Comparison of ENCODE assay signal across 8 cellular contexts in the genomic region with DNA sequence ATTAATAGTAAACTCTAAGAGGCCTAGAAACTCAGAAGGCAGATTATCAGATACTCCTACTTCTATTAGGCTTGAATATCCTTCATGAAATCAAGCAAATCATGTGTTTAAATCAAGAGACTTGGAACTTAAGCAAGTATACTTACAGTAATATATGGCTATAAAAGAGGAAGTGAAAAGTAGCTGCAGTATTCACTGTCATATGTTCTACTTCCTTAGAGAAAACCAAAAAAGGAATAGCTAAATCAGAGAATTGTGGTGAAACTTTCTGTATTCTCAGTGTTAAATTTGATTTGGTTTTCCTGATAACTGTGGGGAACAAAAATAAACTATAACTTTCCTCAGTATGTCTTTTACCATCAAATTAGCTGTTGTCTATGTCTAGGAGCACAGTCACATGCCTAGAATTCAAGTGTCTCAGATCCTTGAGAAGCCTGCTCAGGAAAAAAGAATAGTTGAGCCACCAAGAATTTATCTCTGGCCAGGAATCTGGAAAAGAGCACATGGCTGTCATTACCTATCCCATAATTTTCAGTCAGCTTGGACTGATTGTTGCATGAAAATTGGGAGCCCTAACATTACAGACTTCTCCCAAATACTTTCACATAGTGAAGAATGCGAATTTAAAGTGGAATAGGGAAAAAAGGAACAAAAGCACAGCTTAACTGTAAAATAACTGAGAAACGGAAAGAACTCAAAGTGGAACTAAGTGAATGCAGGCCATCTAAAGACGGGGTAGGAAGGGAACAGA. TPM values are rescaled to one million over a fixed set of nuclear protein-coding genes. Genes with fewer than 3 reads are reported as not detected.
DNase-seq lines count a peak whose midpoint lies in the region; ATAC-seq, FAIRE-seq and TF ChIP-seq lines count a peak whose summit lies in the region.

No MANE protein-coding gene starts in this region.

- peak overlapping the region; percentile 61 for H3K9ac ChIP-seq in OCI-LY3 (ENCODE audit: low read length)

- no peak for FAIRE-seq in D721Med (lab: Jason Lieb, UNC)

- TF ChIP-seq CTCF in OCI-LY3 (IDR thresholded peaks at IDR 0.05; ENCODE audit: low read depth, low read length) (no peak), D721Med (IDR thresholded peaks at IDR 0.05; ENCODE audit: insufficient read depth, missing control alignments) (no peak)

- H3K9me3 ChIP-seq in OCI-LY3 (ENCODE audit: insufficient read depth, low read length) = no peaks in the 10 kb centered on the region

- DNase-seq in germinal center (ENCODE audit: low spot score) = peak; percentile 39
- no peak for DNase-seq in NK-92 (lab: John Stamatoyannopoulos, UW; ENCODE audit: unreplicated experiment)
- DNase-seq in cerebellum (ENCODE audit: low spot score) = no peak
- DNase-seq in D721Med (ENCODE audit: insufficient read length, low spot score) = no peak
- no peak for DNase-seq in retina

- peaks cover 35% of the 10 kb centered on the region for H3K36me3 ChIP-seq in OCI-LY3 (replicated peaks; ENCODE audit: low read depth, low read length)

- H3K4me1 ChIP-seq in OCI-LY3 (ENCODE audit: low read length) = peaks cover 28% of the 10 kb centered on the region

- peak overlapping the region; percentile 94 for H3K4me2 ChIP-seq in OCI-LY3 (ENCODE audit: low read length)

- peak overlapping the region; percentile 92 for H3K4me3 ChIP-seq in OCI-LY3 (ENCODE audit: low read length)

- peaks cover 67% of the 10 kb centered on the region for H3K79me2 ChIP-seq in OCI-LY3 (ENCODE audit: low read length)

- no peak overlapping the region for H2AFZ ChIP-seq in OCI-LY3 (ENCODE audit: low read depth, low read length)

- no peaks in the 10 kb centered on the region for H3K27me3 ChIP-seq in OCI-LY3 (ENCODE audit: low read depth, low read length)

- H4K20me1 ChIP-seq in OCI-LY3 (ENCODE audit: insufficient read depth, low read length) = peaks cover 31% of the 10 kb centered on the region

- peak overlapping the region; percentile 96 for H3K27ac ChIP-seq in OCI-LY3 (ENCODE audit: low read length)

- ATAC-seq in GM18861 (IDR thresholded peaks at IDR 0.05; ENCODE audit: unreplicated experiment) (peak; percentile 35), HG02623 (IDR thresholded peaks at IDR 0.05; ENCODE audit: unreplicated experiment) (peak; percentile 29)

RNA-seq across cellular contexts. Expression of a gene that starts 1.7 kb away (rescaled TPM):
- total RNA-seq in cerebellum = 23.0 TPM

RNA-seq across cellular contexts. Expression of a gene that starts 2.0 kb away (rescaled TPM):
- 9.5 TPM for total RNA-seq in cerebellum

RNA-seq across cellular contexts. Expression of a gene that starts 56.0 kb away (rescaled TPM):
- total RNA-seq in cerebellum = 15.5 TPM

RNA-seq across cellular contexts. Expression of a gene that starts 56.1 kb away (rescaled TPM):
- total RNA-seq in cerebellum = 19.2 TPM
